ENCODE assay signal across 1 cellular context in genomic region chr1:203327684-203328457, GRCh38.
TF ChIP-seq lines count a peak whose summit lies in the region.

No MANE protein-coding gene starts in this region.

TF ChIP-seq in IMR-90, 13 proteins besides CTCF, POLR2A, EP300 and RAD21 (continued from another document):
- TF ChIP-seq USF2 (IDR thresholded peaks at IDR 0.05; ENCODE audit: low read depth, low read length) = no peak
- no peak for TF ChIP-seq FOS (IDR thresholded peaks at IDR 0.05; ENCODE audit: low read depth, low read length)
